8 cellular contexts compared by ENCODE assay signal in genomic region chr5:134554319-134555222, GRCh38. TPM values are rescaled to one million over a fixed set of nuclear protein-coding genes. Genes with fewer than 3 reads are reported as not detected.
A peak's percentile ranks its signal among the peaks of the same experiment; 100 is the strongest.
DNase-seq lines count a peak whose midpoint lies in the region; ATAC-seq, FAIRE-seq and TF ChIP-seq lines count a peak whose summit lies in the region.

No MANE protein-coding gene starts in this region.

- H3K4ac ChIP-seq in H1 (replicated peaks; ENCODE audit: insufficient read length, low read depth, low read length), result no peak overlapping the region

- H3K36me3 Mint-ChIP-seq in neural crest cell (ENCODE audit: low read depth), result no peaks in the 10 kb centered on the region

- no peak overlapping the region for H3K23ac ChIP-seq in H1 (ENCODE audit: insufficient read length)

- H3K79me1 ChIP-seq in H1 (ENCODE audit: low read depth, low read length), result peaks cover 8% of the 10 kb centered on the region; the same call in 1 of the 2 replicates

- no peak overlapping the region for H2BK15ac ChIP-seq in H1 (ENCODE audit: low read length)

- H3K4me1 Mint-ChIP-seq in neural crest cell, result peaks cover 26% of the 10 kb centered on the region

- CTCF ChIA-PET in H1 (lab: Charles Lee; ENCODE audit: partially characterized antibody), result interaction anchor here (0.6 to 4.5 kb wide), 16 partner anchors 11 to 163 kb away, joined by 3 to 39 read pairs (median 4); partner anchors contain the start of gene CDKN2AIPNL

- no peak for TF ChIP-seq POLR2A in H1 (IDR thresholded peaks at IDR 0.05; ENCODE audit: control extremely low read depth in 1 of 2, low read depth in 2 of 2, low read length in 2 of 2)

- intact Hi-C loops in upper lobe of right lung (cut with DNase I), result no loop called here

- peak in 1 of 3 experiments; percentile 14; a peak in 1 of 4 replicates for TF ChIP-seq CTCF in H1 (IDR thresholded peaks at IDR 0.05; ENCODE audit: control extremely low read depth in 1 of 3, insufficient read depth in 1 of 3, low read depth in 1 of 3, low read length in 3 of 3)
- TF ChIP-seq CTCF in neural crest cell (conservative IDR thresholded peaks at IDR 0.05), result no peak
- TF ChIP-seq CTCF in upper lobe of right lung (IDR thresholded peaks at IDR 0.05), result no peak

- peak; percentile 57 for ATAC-seq in GM18909 (IDR thresholded peaks at IDR 0.05; ENCODE audit: poor library complexity, unreplicated experiment)
- ATAC-seq in HG03432 (IDR thresholded peaks at IDR 0.05; ENCODE audit: unreplicated experiment), result peak; percentile 51
- ATAC-seq in upper lobe of right lung, result peak; percentile 81
- no peak for ATAC-seq in HG03521 (IDR thresholded peaks at IDR 0.05; ENCODE audit: unreplicated experiment)

- H2BK120ac ChIP-seq in H1 (replicated peaks; ENCODE audit: low read depth, low read length), result no peak overlapping the region

- H3K27me3 ChIP-seq in H1 (replicated peaks in 1 of 4; ENCODE audit: control insufficient read depth in 3 of 4, extremely low read depth in 1 of 4, insufficient read depth in 3 of 4, low read length in 3 of 4), result no peaks in the 10 kb centered on the region
- no peaks in the 10 kb centered on the region for H3K27me3 ChIP-seq in upper lobe of right lung

- H3K9ac ChIP-seq in H1 (replicated peaks in 1 of 4; ENCODE audit: extremely low read depth in 1 of 4, low read depth in 3 of 4, low read length in 3 of 4), result no peak overlapping the region

- H3K14ac ChIP-seq in H1 (ENCODE audit: insufficient read length), result no peak overlapping the region

- TF ChIP-seq EP300 in H1 (IDR thresholded peaks at IDR 0.05; ENCODE audit: borderline replicate concordance in 1 of 2, low read depth in 2 of 2, low read length in 2 of 2), result no peak

- peaks cover 8% of the 10 kb centered on the region; the same call in 1 of the 2 replicates for H3K23me2 ChIP-seq in H1 (ENCODE audit: low read depth, low read length)

- peaks cover 0 to 12% of the 10 kb centered on the region in 2 experiments; a peak in 2 of 4 replicates for H3K79me2 ChIP-seq in H1 (ENCODE audit: control insufficient read depth in 1 of 2, insufficient read depth in 2 of 2, low read length in 2 of 2)

- H3K27me3 Mint-ChIP-seq in neural crest cell (ENCODE audit: low read depth), result no peaks in the 10 kb centered on the region

- DNase-seq in ACHN (peak; percentile 84), H1 (ENCODE audit: low read depth in 1 of 2, low spot score in 2 of 2) (no peak), neural crest cell (ENCODE audit: low read depth, low spot score) (no peak), upper lobe of right lung (no peak)
- DNase-seq in activated CD4-positive, alpha-beta T cell treated with anti-CD3 and anti-CD28 coated beads for 4 hours, result peak; percentile 42 to 46

- H2AFZ ChIP-seq in H1 (ENCODE audit: low read length), result no peak overlapping the region

- WGBS in H1 (ENCODE audit: extremely low coverage in 1 of 2, insufficient coverage in 1 of 2, insufficient read length in 1 of 2, insufficient replicate concordance in 2 of 2, low coverage in 1 of 2, low lambda C conversion rate in 2 of 2, missing lambda C conversion rate in 1 of 2), 2 experiments, result 87% methylated on average over 14 of the region's 15 CpGs; no CpG with 5 or more reads in 1 of the 2 experiments

- H3K36me3 ChIP-seq in H1 (ENCODE audit: control insufficient read depth in 2 of 4, insufficient read depth in 4 of 4, low read length in 3 of 4), result peaks cover 4 to 31% (median 9%) of the 10 kb centered on the region in 4 experiments; a peak in 6 of 8 replicates
- H3K36me3 ChIP-seq in upper lobe of right lung, result peaks cover 40% of the 10 kb centered on the region

- FAIRE-seq in H1 (lab: Jason Lieb, UNC), result no peak

- POLR2A ChIA-PET in H1 (lab: Charles Lee; ENCODE audit: partially characterized antibody), result interaction anchor here (0.9 to 1.6 kb wide), 4 partner anchors 24 to 144 kb away, joined by 3 to 6 read pairs (median 4); partner anchors contain the start of gene CDKN2AIPNL

- H3K4me1 ChIP-seq in H1 (replicated peaks in 1 of 4; ENCODE audit: control insufficient read depth in 3 of 4, insufficient read depth in 4 of 4, low read length in 3 of 4), result peaks cover 3 to 15% (median 6%) of the 10 kb centered on the region in 4 experiments; a peak in 6 of 7 replicates
- peaks cover 27% of the 10 kb centered on the region for H3K4me1 ChIP-seq in upper lobe of right lung

- H2BK5ac ChIP-seq in H1 (ENCODE audit: low read depth, low read length), result peak overlapping the region; percentile 63; the same call in 1 of the 2 replicates

- H3K9me3 ChIP-seq in H1 (ENCODE audit: insufficient read depth in 2 of 2, low read depth in 1 of 2, low read length in 1 of 2), result no peaks in the 10 kb centered on the region
- no peaks in the 10 kb centered on the region for H3K9me3 ChIP-seq in upper lobe of right lung

- H3K4me3 Mint-ChIP-seq in neural crest cell, result no peak overlapping the region

- TF ChIP-seq RAD21 in H1 (IDR thresholded peaks at IDR 0.05 in 1 of 2, conservative IDR thresholded peaks at IDR 0.05 in 1 of 2; ENCODE audit: low read depth in 2 of 2, low read length in 2 of 2), result no peak; a peak in 1 of 4 replicates

- no peak overlapping the region for H3K4me3 ChIP-seq in H1 (ENCODE audit: extremely low read depth in 1 of 4, insufficient read depth in 2 of 4, low read depth in 3 of 4, low read length in 4 of 4)
- H3K4me3 ChIP-seq in upper lobe of right lung, result no peak overlapping the region

- no peak overlapping the region for H4K5ac ChIP-seq in H1 (ENCODE audit: insufficient read length, low read depth, low read length)

- H3K56ac ChIP-seq in H1 (replicated peaks; ENCODE audit: insufficient read length, low read depth, low read length), result no peak overlapping the region

- peaks cover 0 to 6% of the 10 kb centered on the region in 2 experiments for H4K20me1 ChIP-seq in H1 (replicated peaks in 1 of 2; ENCODE audit: control insufficient read depth in 1 of 2, insufficient read depth in 2 of 2, low read length in 2 of 2)

- no peak overlapping the region for H3K18ac ChIP-seq in H1 (ENCODE audit: extremely low read depth, low read length)

- no peaks in the 10 kb centered on the region for H3K9me3 Mint-ChIP-seq in neural crest cell

- H2BK20ac ChIP-seq in H1 (ENCODE audit: low read length), result no peak overlapping the region

- no peak overlapping the region for H3K4me2 ChIP-seq in H1 (ENCODE audit: insufficient read depth in 1 of 2, low read depth in 2 of 2, low read length in 2 of 2)

- no peak overlapping the region for H4K91ac ChIP-seq in H1 (replicated peaks; ENCODE audit: insufficient read length, low read length)

- H3K27ac Mint-ChIP-seq in neural crest cell (ENCODE audit: unreplicated experiment), result peak overlapping the region; percentile 92

- no peak overlapping the region for H4K8ac ChIP-seq in H1 (ENCODE audit: extremely low read depth, insufficient read depth, low read length)

- in situ Hi-C loops in ACHN (cut with HindIII; ENCODE audit: low pct_ligation_motif_present, low pct_unique_long_range_greater_than_20kb, low sequenced_read_pairs), result no loop called here

- no peak overlapping the region for H2AK5ac ChIP-seq in H1 (ENCODE audit: low read depth, low read length)

- H2BK12ac ChIP-seq in H1 (ENCODE audit: low read depth, low read length), result no peak overlapping the region; the same call in 1 of the 2 replicates

- H3K27ac ChIP-seq in H1 (ENCODE audit: low read depth, low read length), result no peak overlapping the region
- peak overlapping the region; percentile 60 for H3K27ac ChIP-seq in upper lobe of right lung

TF ChIP-seq in H1, 55 proteins besides CTCF, POLR2A, EP300 and RAD21:
- TF ChIP-seq KDM1A (IDR thresholded peaks at IDR 0.05; ENCODE audit: borderline replicate concordance, low read length) (peak; percentile 56; the same call in 1 of the 2 replicates), CHD2 (IDR thresholded peaks at IDR 0.05; ENCODE audit: low read length) (no peak), KDM5A (IDR thresholded peaks at IDR 0.05; ENCODE audit: low read length) (no peak)

RNA-seq across cellular contexts. Expression of gene JADE2, which starts 29.1 kb away (rescaled TPM):
- 55.8 and 59.4 TPM in 2 replicates for total RNA-seq in H1 (2021; fragmentation: NEBNext Ultra II Directional; extraction: Animal tissue kit (Norgen Biotek cat#: 25700))
- 19.2 and 21.9 TPM in 2 replicates for polyA plus RNA-seq in H1 (2011; rRNA removed)
- polyA plus RNA-seq in H1 (2011; cell fraction: cytosol; rRNA removed), result 19.5 TPM
- polyA plus RNA-seq in H1 (2011; cell fraction: nucleus; rRNA removed), result 28.6 TPM
- 15.9 to 23.0 TPM (median 22.1 TPM) in 4 replicates for polyA plus RNA-seq in H1 (2012, experiment 1 of 2)
- 19.7 TPM for polyA plus RNA-seq in H1 (2012, experiment 2 of 2)
- 14.6 TPM for polyA plus RNA-seq in H1 (2013, experiment 1 of 2)
- polyA plus RNA-seq in H1 (2013, experiment 2 of 2), result 14.5 TPM
- 42.6 and 49.2 TPM in 2 replicates for polyA minus RNA-seq in H1 (2011; rRNA and poly(A)+ RNA removed)
- 24.7 TPM for polyA minus RNA-seq in H1 (2011; cell fraction: cytosol; rRNA and poly(A)+ RNA removed)
- 26.6 TPM for polyA minus RNA-seq in H1 (2011; cell fraction: nucleus; rRNA and poly(A)+ RNA removed)
- total RNA-seq in neural crest cell (2.1 and 2.4 TPM in 2 replicates), upper lobe of right lung (86.7 TPM)

Comparison
In these comparisons a context has a peak if more than half of its experiments do, and no peak if none do; other contexts are left out.
1. DNase-seq: peak in ACHN (single experiment) and activated CD4-positive, alpha-beta T cell treated with anti-CD3 and anti-CD28 coated beads for 4 hours (2 of 2); none in H1 (0 of 2), neural crest cell (single experiment) and upper lobe of right lung (single experiment).
2. RNA of gene JADE2, which starts 29.1 kb away (total RNA-seq): 86.7 TPM in upper lobe of right lung (single experiment) and 55.8 to 59.4 TPM in H1; 2.1 to 2.4 TPM in neural crest cell; every median in the first group is over 10 times any median in the second.